ENCODE assay signal across 19 cellular contexts in genomic region chr1:223319373-223319772, GRCh38. TPM values are rescaled to one million over a fixed set of nuclear protein-coding genes. Genes with fewer than 3 reads are reported as not detected.
DNase-seq lines count a peak whose midpoint lies in the region; ATAC-seq and TF ChIP-seq lines count a peak whose summit lies in the region.
"Had no signal": no experiment of that assay in that cellular context is flagged by ENCODE, and none has a peak within 500 bp of the region (broad histone marks: within the 10 kb centered on the region; RNA-seq: fewer than 3 reads in every experiment).

No MANE protein-coding gene starts in this region.

- peaks cover 14% of the 10 kb centered on the region for H3K4me1 ChIP-seq in HUES48 (ENCODE audit: control insufficient read depth, insufficient read depth, low read length)

- no peaks in the 10 kb centered on the region for H3K4me1 Mint-ChIP-seq in progenitor cell of endocrine pancreas (ENCODE audit: low read depth)
- H3K4me1 Mint-ChIP-seq in activated T-cell treated with anti-CD3 and anti-CD28 coated beads, Interleukin-2, amount 50 U/mL, for 24 hours (ENCODE audit: low read depth) = peaks cover 26% of the 10 kb centered on the region

- H3K36me3 ChIP-seq in HUES48 (ENCODE audit: control insufficient read depth, insufficient read depth, low read length) = no peaks in the 10 kb centered on the region
- H3K36me3 ChIP-seq: BLaER1, MG63 had no signal

- DNase-seq in ELF-1 (ENCODE audit: low read depth, low spot score) (peak; percentile 11), epithelial cell of esophagus (ENCODE audit: low read depth) (peak; percentile 84), progenitor cell of endocrine pancreas (ENCODE audit: low spot score, unreplicated experiment) (no peak), mucosa of gallbladder (ENCODE audit: low spot score) (no peak)
- DNase-seq in activated T-cell treated with anti-CD3 and anti-CD28 coated beads, Interleukin-2, amount 50 U/mL, for 24 hours = no peak
- DNase-seq: CD4-positive, alpha-beta memory T cell; IMR-90; MG63; NCI-H1048; NCI-H1930; NCI-H2171; OCI-M1; Right ventricle myocardium superior had no signal

- peak overlapping the region; percentile 53 for H3K27ac Mint-ChIP-seq in progenitor cell of endocrine pancreas
- H3K27ac Mint-ChIP-seq in activated T-cell treated with anti-CD3 and anti-CD28 coated beads, Interleukin-2, amount 50 U/mL, for 24 hours = no peak overlapping the region
- H3K27ac Mint-ChIP-seq: CD4-positive, alpha-beta memory T cell had no signal

- peak overlapping the region; percentile 83 for H3K27ac ChIP-seq in HUES48 (ENCODE audit: low read depth, low read length)
- H3K27ac ChIP-seq: BLaER1 had no signal

- H3K4me3 Mint-ChIP-seq in progenitor cell of endocrine pancreas (ENCODE audit: low read depth) = no peak overlapping the region
- H3K4me3 Mint-ChIP-seq in activated T-cell treated with anti-CD3 and anti-CD28 coated beads, Interleukin-2, amount 50 U/mL, for 24 hours = no peak overlapping the region
- H3K4me3 Mint-ChIP-seq: CD4-positive, alpha-beta memory T cell had no signal

- no peaks in the 10 kb centered on the region for H3K9me3 Mint-ChIP-seq in progenitor cell of endocrine pancreas (ENCODE audit: low read depth)
- H3K9me3 Mint-ChIP-seq in activated T-cell treated with anti-CD3 and anti-CD28 coated beads, Interleukin-2, amount 50 U/mL, for 24 hours = no peaks in the 10 kb centered on the region

- H3K36me3 Mint-ChIP-seq in progenitor cell of endocrine pancreas (ENCODE audit: insufficient read depth) = no peaks in the 10 kb centered on the region
- no peaks in the 10 kb centered on the region for H3K36me3 Mint-ChIP-seq in activated T-cell treated with anti-CD3 and anti-CD28 coated beads, Interleukin-2, amount 50 U/mL, for 24 hours (ENCODE audit: low read depth)

- peaks cover 16% of the 10 kb centered on the region for H3K27me3 Mint-ChIP-seq in progenitor cell of endocrine pancreas
- H3K27me3 Mint-ChIP-seq in activated T-cell treated with anti-CD3 and anti-CD28 coated beads, Interleukin-2, amount 50 U/mL, for 24 hours = no peaks in the 10 kb centered on the region

- H3K4me3 ChIP-seq in HUES48 (ENCODE audit: low read depth, low read length) = no peak overlapping the region
- no peak overlapping the region for H3K4me3 ChIP-seq in epithelial cell of esophagus (ENCODE audit: low read length)
- H3K4me3 ChIP-seq: BLaER1, GM12878, MG63 had no signal

- TF ChIP-seq CTCF in epithelial cell of esophagus (IDR thresholded peaks at IDR 0.05; ENCODE audit: insufficient read depth, low read depth, low read length, missing control alignments) = no peak
- TF ChIP-seq CTCF in progenitor cell of endocrine pancreas (IDR thresholded peaks at IDR 0.05; ENCODE audit: unreplicated experiment) = no peak

- H3K9ac ChIP-seq in HUES48 (ENCODE audit: low read depth, low read length) = no peak overlapping the region
- H3K9ac ChIP-seq: BLaER1 had no signal

- no peaks in the 10 kb centered on the region for H3K9me3 ChIP-seq in HUES48 (ENCODE audit: control insufficient read depth, insufficient read depth, low read length)
- H3K9me3 ChIP-seq: BLaER1, MG63 had no signal

- H3K27me3 ChIP-seq in HUES48 (ENCODE audit: control insufficient read depth, insufficient read depth, low read length) = no peaks in the 10 kb centered on the region
- H3K27me3 ChIP-seq: BLaER1, MG63 had no signal

- ATAC-seq in GM21717 (IDR thresholded peaks at IDR 0.05; ENCODE audit: unreplicated experiment) = no peak
- ATAC-seq: GM12878, SK-N-SH treated with all-trans-retinoic acid at 6 μM for 48 hours had no signal

RNA-seq across cellular contexts. Expression of gene SUSD4, which starts 44.6 kb away (rescaled TPM):
- total RNA-seq in progenitor cell of endocrine pancreas = 4.7 and 6.0 TPM in 2 replicates
- total RNA-seq in mucosa of gallbladder = 3.4 TPM
- total RNA-seq: A673 had no signal

Comparison
In these comparisons a context has a peak if more than half of its experiments do, and no peak if none do; other contexts are left out.
1. DNase-seq: peak in ELF-1 (single experiment) and epithelial cell of esophagus (single experiment); none in progenitor cell of endocrine pancreas (single experiment), activated T-cell treated with anti-CD3 and anti-CD28 coated beads, Interleukin-2, amount 50 U/mL, for 24 hours (single experiment) and mucosa of gallbladder (single experiment).